ENCODE assay signal across 20 cellular contexts in genomic region chr12:561116-561705, GRCh38.
DNase-seq lines count a peak whose midpoint lies in the region; ATAC-seq, FAIRE-seq and TF ChIP-seq lines count a peak whose summit lies in the region.
"Had no signal": no experiment of that assay in that cellular context is flagged by ENCODE, and none has a peak within 500 bp of the region (broad histone marks: within the 10 kb centered on the region; RNA-seq: fewer than 3 reads in every experiment).

No MANE protein-coding gene starts in this region.

- H3K4me3 Mint-ChIP-seq in brain, result no peak overlapping the region
- H3K4me3 Mint-ChIP-seq: HFFc6 had no signal

- H3K36me3 Mint-ChIP-seq in brain, result no peaks in the 10 kb centered on the region

- TF ChIP-seq POLR2A in GM12891 (IDR thresholded peaks at IDR 0.05; ENCODE audit: low read depth, low read length), result no peak

- H3K36me3 ChIP-seq in left ventricle myocardium inferior (peaks cover 24% of the 10 kb centered on the region), right atrium auricular region (peaks cover 16% of the 10 kb centered on the region), neutrophil (peaks cover 29% of the 10 kb centered on the region)
- H3K36me3 ChIP-seq: uterus had no signal

- FAIRE-seq in GM12891 (lab: Jason Lieb, UNC), result no peak
- FAIRE-seq: endometrium had no signal

- H3K4me1 Mint-ChIP-seq in brain, result no peaks in the 10 kb centered on the region

- ATAC-seq in HG02588 (IDR thresholded peaks at IDR 0.05; ENCODE audit: unreplicated experiment), result no peak
- ATAC-seq: stimulated activated naive CD8-positive, alpha-beta T cell treated with anti-CD3 and anti-CD28 coated beads, Interleukin-15, amount 100 ng/mL, for 72 hours had no signal

- H3K27ac ChIP-seq in left ventricle myocardium inferior (replicated peaks) (peak overlapping the region; percentile 55), right atrium auricular region (peak overlapping the region in 1 of 2 donors; percentile 21), neutrophil (peak overlapping the region; percentile 93)
- H3K27ac ChIP-seq: uterus had no signal

- intact Hi-C loops in left ventricle myocardium inferior (cut with micrococcal nuclease), result no loop called here

- TF ChIP-seq CTCF in left ventricle myocardium inferior (IDR thresholded peaks at IDR 0.05; ENCODE audit: borderline replicate concordance), result no peak
- no peak for TF ChIP-seq CTCF in right atrium auricular region (IDR thresholded peaks at IDR 0.05)
- no peak for TF ChIP-seq CTCF in brain (conservative IDR thresholded peaks at IDR 0.05)
- no peak for TF ChIP-seq CTCF in neutrophil (IDR thresholded peaks at IDR 0.05)

- H3K27me3 ChIP-seq in left ventricle myocardium inferior (ENCODE audit: low read depth) (peaks cover 15% of the 10 kb centered on the region), right atrium auricular region (no peaks in the 10 kb centered on the region), neutrophil (no peaks in the 10 kb centered on the region)
- H3K27me3 ChIP-seq: uterus had no signal

- H3K9me3 ChIP-seq in left ventricle myocardium inferior (replicated peaks) (no peaks in the 10 kb centered on the region), right atrium auricular region (no peaks in the 10 kb centered on the region), neutrophil (no peaks in the 10 kb centered on the region)
- H3K9me3 ChIP-seq: uterus had no signal

- DNase-seq in left ventricle myocardium inferior, result no peak
- no peak for DNase-seq in right atrium auricular region (ENCODE audit: low spot score)
- DNase-seq in GM12891 (ENCODE audit: insufficient read length, low spot score), result no peak
- DNase-seq in EL, result no peak
- no peak for DNase-seq in SK-N-DZ (ENCODE audit: low spot score)
- DNase-seq: activated CD4-positive, alpha-beta T cell treated with anti-CD3 and anti-CD28 coated beads, Interleukin-2, amount 50 U/mL, for 48 hours; activated naive CD4-positive, alpha-beta T cell treated with Interleukin-2 at 50 U/mL for 16 hours; activated T-cell treated with anti-CD3 and anti-CD28 coated beads, Interleukin-2, amount 50 U/mL, for 1 hour; HFFc6; KG1; NCI-H1105; NCI-H2081 treated with DMSO at 0.1 percent for 48 hours; NCI-H510A; stimulated activated naive CD8-positive, alpha-beta T cell treated with anti-CD3 and anti-CD28 coated beads, Interleukin-15, amount 100 ng/mL, for 72 hours; SW 1271; uterus had no signal

- H3K4me1 ChIP-seq in left ventricle myocardium inferior, result peaks cover 14% of the 10 kb centered on the region
- no peaks in the 10 kb centered on the region for H3K4me1 ChIP-seq in right atrium auricular region
- peaks cover 47 to 59% of the 10 kb centered on the region in 2 experiments for H3K4me1 ChIP-seq in neutrophil (ENCODE audit: control insufficient read depth in 1 of 2, insufficient read depth in 1 of 2, low read depth in 1 of 2, low read length in 1 of 2)
- H3K4me1 ChIP-seq: uterus had no signal

- H3K9me3 Mint-ChIP-seq in brain, result peaks cover 0 to 3% (median 0%) of the 10 kb centered on the region in 5 experiments
- H3K9me3 Mint-ChIP-seq: HFFc6; stimulated activated naive CD8-positive, alpha-beta T cell treated with anti-CD3 and anti-CD28 coated beads, Interleukin-15, amount 100 ng/mL, for 72 hours had no signal

- H3K4me3 ChIP-seq in left ventricle myocardium inferior, result peak overlapping the region; percentile 29
- H3K4me3 ChIP-seq in right atrium auricular region, result no peak overlapping the region
- peak overlapping the region; percentile 50 to 61 for H3K4me3 ChIP-seq in neutrophil (ENCODE audit: low read depth in 1 of 2, low read length in 1 of 2)
- H3K4me3 ChIP-seq: uterus had no signal

- peak overlapping the region in 3 of 5 experiments; percentile 31 to 84 (median 59) for H3K27ac Mint-ChIP-seq in brain
- H3K27ac Mint-ChIP-seq: HFFc6; stimulated activated naive CD8-positive, alpha-beta T cell treated with anti-CD3 and anti-CD28 coated beads, Interleukin-15, amount 100 ng/mL, for 72 hours had no signal

- H3K27me3 Mint-ChIP-seq in brain, result no peaks in the 10 kb centered on the region
- H3K27me3 Mint-ChIP-seq: stimulated activated naive CD8-positive, alpha-beta T cell treated with anti-CD3 and anti-CD28 coated beads, Interleukin-15, amount 100 ng/mL, for 72 hours had no signal

TF ChIP-seq in GM12891, 5 proteins besides CTCF, POLR2A, EP300 and RAD21:
- no peak for TF ChIP-seq POU2F2 (IDR thresholded peaks at IDR 0.05; ENCODE audit: low read depth, low read length)
- no peak for TF ChIP-seq SPI1 (IDR thresholded peaks at IDR 0.05; ENCODE audit: low read depth, low read length)
- TF ChIP-seq TAF1 (IDR thresholded peaks at IDR 0.05; ENCODE audit: low read depth, low read length), result no peak
- TF ChIP-seq PAX5 (IDR thresholded peaks at IDR 0.05; ENCODE audit: insufficient read depth, low read length, severe bottlenecking), result no peak
- TF ChIP-seq POLR2AphosphoS5 (IDR thresholded peaks at IDR 0.05; ENCODE audit: low read depth, low read length), result no peak

Comparison
In these comparisons a context has a peak if more than half of its experiments do, and no peak if none do; other contexts are left out.
1. H3K4me3 ChIP-seq: peak in left ventricle myocardium inferior (single experiment) and neutrophil (2 of 2); none in right atrium auricular region (0 of 2).